ENCODE assay signal across 8 cellular contexts in genomic region chr10:22712246-22712958, GRCh38. TPM values are rescaled to one million over a fixed set of nuclear protein-coding genes. Genes with fewer than 3 reads are reported as not detected.
DNase-seq lines count a peak whose midpoint lies in the region; ATAC-seq and TF ChIP-seq lines count a peak whose summit lies in the region.

No MANE protein-coding gene starts in this region.

- H3K9me3 ChIP-seq in left ventricle myocardium inferior (replicated peaks): no peaks in the 10 kb centered on the region
- H3K9me3 ChIP-seq in mesenchymal stem cell (ENCODE audit: control insufficient read depth, low read length): no peaks in the 10 kb centered on the region
- H3K9me3 ChIP-seq in vagina: no peaks in the 10 kb centered on the region

- H3K4me3 ChIP-seq in left ventricle myocardium inferior: peak overlapping the region; percentile 97
- peak overlapping the region; percentile 92 for H3K4me3 ChIP-seq in brain microvascular endothelial cell (ENCODE audit: low read depth, low read length)
- peak overlapping the region in 1 of 2 experiments; percentile 91 for H3K4me3 ChIP-seq in mesenchymal stem cell (ENCODE audit: insufficient read depth in 1 of 2, low read depth in 1 of 2, low read length in 2 of 2)
- H3K4me3 ChIP-seq in vagina: peak overlapping the region; percentile 96 to 98

- TF ChIP-seq CTCF in left ventricle myocardium inferior (IDR thresholded peaks at IDR 0.05; ENCODE audit: borderline replicate concordance): no peak
- TF ChIP-seq CTCF in brain microvascular endothelial cell (IDR thresholded peaks at IDR 0.05; ENCODE audit: low read depth, low read length, missing control alignments): no peak
- no peak for TF ChIP-seq CTCF in vagina (IDR thresholded peaks at IDR 0.05)

- H2BK12ac ChIP-seq in mesenchymal stem cell (ENCODE audit: low read length in 2 of 2): no peak overlapping the region

- in situ Hi-C loops in brain microvascular endothelial cell (cut with HindIII; ENCODE audit: low pct_ligation_motif_present, low sequenced_read_pairs): loop anchor here (25.0 kb wide), 1 partner anchor 275 kb away; no protein-coding TSS in a partner anchor

- TF ChIP-seq POLR2A in vagina (IDR thresholded peaks at IDR 0.05): no peak

- no peak overlapping the region for H2BK120ac ChIP-seq in mesenchymal stem cell (ENCODE audit: low read depth, low read length)

- no peak overlapping the region for H3K18ac ChIP-seq in mesenchymal stem cell (ENCODE audit: low read depth in 1 of 2, low read length in 2 of 2)

- no peak overlapping the region for H4K91ac ChIP-seq in mesenchymal stem cell (ENCODE audit: low read length)

- H3K23ac ChIP-seq in mesenchymal stem cell (ENCODE audit: low read length in 2 of 2): no peak overlapping the region

- H2BK15ac ChIP-seq in mesenchymal stem cell (ENCODE audit: low read depth, poor library complexity, severe bottlenecking): no peak overlapping the region

- H3K4ac ChIP-seq in mesenchymal stem cell (ENCODE audit: low read depth in 1 of 2, low read length in 2 of 2): no peak overlapping the region

- H2BK5ac ChIP-seq in mesenchymal stem cell (ENCODE audit: low read depth, low read length, poor library complexity, severe bottlenecking): no peak overlapping the region

- DNase-seq in left ventricle myocardium inferior (no peak), Right ventricle myocardium superior (no peak), brain microvascular endothelial cell (peak; percentile 24), mesenchymal stem cell (peak; percentile 55), vagina (ENCODE audit: extremely low spot score in 2 of 2) (no peak)
- no peak for DNase-seq in central memory CD4-positive, alpha-beta T cell
- no peak for DNase-seq in effector CD4-positive, alpha-beta T cell

- no peak overlapping the region for H3K14ac ChIP-seq in mesenchymal stem cell (ENCODE audit: low read length in 2 of 2)

- intact Hi-C loops in left ventricle myocardium inferior (cut with micrococcal nuclease): no loop called here
- intact Hi-C loops in Right ventricle myocardium superior (cut with DNase I): loop anchor here (10.0 kb wide), 1 partner anchor 142 kb away; no protein-coding TSS in a partner anchor
- intact Hi-C loops in vagina (cut with DNase I): no loop called here

- H3K4me2 ChIP-seq in mesenchymal stem cell (ENCODE audit: low read length, poor library complexity, severe bottlenecking): peak overlapping the region; percentile 78

- 29% methylated on average over 3 of the region's 8 CpGs for WGBS in mesenchymal stem cell

- no peaks in the 10 kb centered on the region for H3K36me3 ChIP-seq in left ventricle myocardium inferior
- H3K36me3 ChIP-seq in brain microvascular endothelial cell (replicated peaks): no peaks in the 10 kb centered on the region
- H3K36me3 ChIP-seq in mesenchymal stem cell (ENCODE audit: control insufficient read depth in 1 of 2, insufficient read depth in 2 of 2, low read depth in 1 of 2, low read length in 2 of 2): no peaks in the 10 kb centered on the region
- H3K36me3 ChIP-seq in vagina: no peaks in the 10 kb centered on the region

- H3K4me1 ChIP-seq in left ventricle myocardium inferior (peaks cover 46% of the 10 kb centered on the region), mesenchymal stem cell (ENCODE audit: control insufficient read depth, insufficient read depth, low read depth, low read length) (peaks cover 9% of the 10 kb centered on the region), vagina (peaks cover 34% of the 10 kb centered on the region)

- ATAC-seq in Right ventricle myocardium superior (ENCODE audit: poor library complexity) (no peak), GM19324 (IDR thresholded peaks at IDR 0.05; ENCODE audit: low FRiP score, unreplicated experiment) (no peak)

- H2AK5ac ChIP-seq in mesenchymal stem cell (ENCODE audit: low read length, severe bottlenecking): no peak overlapping the region

- H4K8ac ChIP-seq in mesenchymal stem cell (ENCODE audit: low read length): no peak overlapping the region

- no peak overlapping the region for H2AFZ ChIP-seq in mesenchymal stem cell (ENCODE audit: low read depth, low read length)

- peak overlapping the region; percentile 93 for H3K9ac ChIP-seq in mesenchymal stem cell (ENCODE audit: low read length)

- H3K79me1 ChIP-seq in mesenchymal stem cell (replicated peaks; ENCODE audit: low read length, poor library complexity, severe bottlenecking): peaks cover 11% of the 10 kb centered on the region

- no peaks in the 10 kb centered on the region for H3K27me3 ChIP-seq in left ventricle myocardium inferior (ENCODE audit: low read depth)
- H3K27me3 ChIP-seq in brain microvascular endothelial cell (replicated peaks): no peaks in the 10 kb centered on the region
- no peaks in the 10 kb centered on the region for H3K27me3 ChIP-seq in mesenchymal stem cell (ENCODE audit: control insufficient read depth in 1 of 2, insufficient read depth in 1 of 2, low read length in 2 of 2)
- H3K27me3 ChIP-seq in vagina: no peaks in the 10 kb centered on the region

- H3K27ac ChIP-seq in left ventricle myocardium inferior (replicated peaks) (no peak overlapping the region), brain microvascular endothelial cell (no peak overlapping the region), mesenchymal stem cell (ENCODE audit: low read length, poor library complexity, severe bottlenecking) (no peak overlapping the region), vagina (peak overlapping the region; percentile 85)

RNA-seq across cellular contexts. Expression of gene PIP4K2A, which starts 2.0 kb away (rescaled TPM):
- total RNA-seq in left ventricle myocardium inferior: 12.6 TPM
- 13.9 TPM for total RNA-seq in Right ventricle myocardium superior
- 53.7 TPM for polyA plus RNA-seq in mesenchymal stem cell (2013, experiment 1 of 2)
- 51.9 TPM for polyA plus RNA-seq in mesenchymal stem cell (2013, experiment 2 of 2)
- total RNA-seq in vagina: 20.6 TPM

Comparison
In these comparisons a context has a peak if more than half of its experiments do, and no peak if none do; other contexts are left out.
1. DNase-seq: peak in brain microvascular endothelial cell (single experiment) and mesenchymal stem cell (single experiment); none in left ventricle myocardium inferior (single experiment), Right ventricle myocardium superior (single experiment), vagina (0 of 2), central memory CD4-positive, alpha-beta T cell (single experiment) and effector CD4-positive, alpha-beta T cell (single experiment).